8 cellular contexts compared by ENCODE assay signal in the genomic region with DNA sequence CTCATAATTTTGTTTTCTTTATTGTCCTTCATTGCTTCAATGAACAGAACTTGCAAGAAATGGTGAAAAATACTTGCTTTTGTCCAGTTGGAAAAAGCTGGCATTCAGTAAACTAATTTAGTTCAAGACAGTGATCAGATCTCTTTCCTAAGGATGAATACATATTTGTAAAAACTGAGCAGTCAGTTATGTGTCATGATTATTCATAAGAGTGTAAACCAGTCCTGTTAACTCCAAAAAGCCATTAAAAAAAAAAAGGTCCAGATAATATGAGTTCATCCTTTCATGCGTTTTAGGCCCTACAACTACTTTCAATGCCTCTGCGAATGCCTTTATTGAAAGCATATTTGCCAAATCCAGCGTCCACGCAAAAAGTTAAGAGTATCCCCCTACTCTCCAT. TPM values are rescaled to one million over a fixed set of nuclear protein-coding genes. Genes with fewer than 3 reads are reported as not detected.
DNase-seq lines count a peak whose midpoint lies in the region; ATAC-seq and TF ChIP-seq lines count a peak whose summit lies in the region.

No MANE protein-coding gene starts in this region.

- no peak for ATAC-seq in CD4-positive, CD25-positive, alpha-beta regulatory T cell (ENCODE audit: low read depth in 2 of 2)
- ATAC-seq in naive B cell (ENCODE audit: low read depth in 2 of 2), result no peak
- no peak for ATAC-seq in HG03280 (IDR thresholded peaks at IDR 0.05; ENCODE audit: unreplicated experiment)
- no peak for ATAC-seq in GM19397 (IDR thresholded peaks at IDR 0.05; ENCODE audit: unreplicated experiment)

- peaks cover 13% of the 10 kb centered on the region for H3K36me3 Mint-ChIP-seq in CD4-positive, CD25-positive, alpha-beta regulatory T cell
- peaks cover 0 to 4% of the 10 kb centered on the region in 2 donors for H3K36me3 Mint-ChIP-seq in naive B cell

- H3K4me1 Mint-ChIP-seq in CD4-positive, CD25-positive, alpha-beta regulatory T cell, result peaks cover 35 to 70% (median 51%) of the 10 kb centered on the region in 4 donors
- peaks cover 11 to 40% (median 27%) of the 10 kb centered on the region in 3 donors for H3K4me1 Mint-ChIP-seq in naive B cell

- DNase-seq in CD4-positive, CD25-positive, alpha-beta regulatory T cell, result peak in 1 of 3 donors; percentile 2
- DNase-seq in choroid plexus epithelial cell (ENCODE audit: low read depth) (peak; percentile 23), naive B cell (no peak), NCI-H2171 treated with DMSO at 0.1 percent for 48 hours (lab: John Stamatoyannopoulos, UW) (no peak)
- no peak for DNase-seq in stimulated activated CD4-positive, alpha-beta T cell treated with anti-CD3 and anti-CD28 coated beads, Interleukin-12 subunit alpha, Interleukin-12 subunit beta, amount 100 ng/mL, for 4 hours

- H3K27me3 ChIP-seq in CD4-positive, CD25-positive, alpha-beta regulatory T cell (ENCODE audit: control insufficient read depth, insufficient read depth, low read length), result no peaks in the 10 kb centered on the region
- H3K27me3 ChIP-seq in HUES64 (ENCODE audit: insufficient read depth, low read length), result no peaks in the 10 kb centered on the region

- H3K27me3 Mint-ChIP-seq in CD4-positive, CD25-positive, alpha-beta regulatory T cell, result no peaks in the 10 kb centered on the region
- no peaks in the 10 kb centered on the region for H3K27me3 Mint-ChIP-seq in naive B cell

- peak overlapping the region; percentile 88 to 99 (median 94) for H3K27ac Mint-ChIP-seq in CD4-positive, CD25-positive, alpha-beta regulatory T cell
- peak overlapping the region; percentile 96 to 99 (median 98) for H3K27ac Mint-ChIP-seq in naive B cell

- peak overlapping the region; percentile 90 for H3K4me3 ChIP-seq in CD4-positive, CD25-positive, alpha-beta regulatory T cell (ENCODE audit: low read depth, low read length)
- H3K4me3 ChIP-seq in HUES64 (ENCODE audit: low read length) (peak overlapping the region; percentile 93), choroid plexus epithelial cell (ENCODE audit: low read depth, low read length) (peak overlapping the region; percentile 90)

- peak overlapping the region; percentile 92 for H3K9ac ChIP-seq in HUES64 (ENCODE audit: low read depth, low read length)

- H3K9me3 ChIP-seq in CD4-positive, CD25-positive, alpha-beta regulatory T cell (ENCODE audit: control insufficient read depth in 2 of 2, low read length in 2 of 2), result no peaks in the 10 kb centered on the region
- H3K9me3 ChIP-seq in HUES64 (ENCODE audit: insufficient read depth, low read depth, low read length), result no peaks in the 10 kb centered on the region

- H3K4me3 Mint-ChIP-seq in CD4-positive, CD25-positive, alpha-beta regulatory T cell, result peak overlapping the region; percentile 95 to 100 (median 99)
- H3K4me3 Mint-ChIP-seq in naive B cell, result peak overlapping the region; percentile 94 to 99 (median 98)

- peaks cover 26% of the 10 kb centered on the region for H3K4me1 ChIP-seq in CD4-positive, CD25-positive, alpha-beta regulatory T cell (ENCODE audit: control insufficient read depth, insufficient read depth, low read length, poor library complexity, severe bottlenecking)
- H3K4me1 ChIP-seq in HUES64 (ENCODE audit: insufficient read depth, low read length), result peaks cover 9% of the 10 kb centered on the region

- TF ChIP-seq CTCF in choroid plexus epithelial cell (conservative IDR thresholded peaks at IDR 0.05; ENCODE audit: low read depth, low read length), result no peak

- no peaks in the 10 kb centered on the region for H3K9me3 Mint-ChIP-seq in CD4-positive, CD25-positive, alpha-beta regulatory T cell
- H3K9me3 Mint-ChIP-seq in naive B cell, result peaks cover 0 to 3% (median 0%) of the 10 kb centered on the region in 7 donors

- WGBS in HUES64, result 1% methylated on average over 4 of the region's 4 CpGs

- peaks cover 8% of the 10 kb centered on the region for H3K36me3 ChIP-seq in CD4-positive, CD25-positive, alpha-beta regulatory T cell (ENCODE audit: control insufficient read depth, insufficient read depth, low read length)
- peaks cover 61% of the 10 kb centered on the region for H3K36me3 ChIP-seq in HUES64 (ENCODE audit: insufficient read depth, low read length)

- peak overlapping the region; percentile 74 for H3K27ac ChIP-seq in CD4-positive, CD25-positive, alpha-beta regulatory T cell (ENCODE audit: insufficient read depth, low read length, poor library complexity, severe bottlenecking)
- no peak overlapping the region; the same call in 1 of the 2 replicates for H3K27ac ChIP-seq in HUES64 (ENCODE audit: low read depth, low read length)

RNA-seq across cellular contexts. Expression of gene PGM3, which starts 0.6 kb away (rescaled TPM):
- total RNA-seq in CD4-positive, CD25-positive, alpha-beta regulatory T cell, result 15.8 TPM
- polyA plus RNA-seq in CD4-positive, CD25-positive, alpha-beta regulatory T cell, result 1 to 10 TPM; 6.4 to 7.9 (median 7.0) TPM
- 29.8 TPM for polyA plus RNA-seq in HUES64 (2013, experiment 1 of 2)
- 33.0 TPM for polyA plus RNA-seq in HUES64 (2013, experiment 2 of 2)
- 10 to 100 TPM in 3 of 6 donors, 1 to 10 TPM in 3; 8.0 to 12.6 (median 9.7) TPM for polyA plus RNA-seq in naive B cell (ENCODE audit: low read depth in 6 of 6)

RNA-seq across cellular contexts. Expression of gene RWDD2A, which starts 0.7 kb away (rescaled TPM):
- 2.1 TPM for total RNA-seq in CD4-positive, CD25-positive, alpha-beta regulatory T cell
- 1 to 10 TPM; 3.0 to 3.7 (median 3.3) TPM for polyA plus RNA-seq in CD4-positive, CD25-positive, alpha-beta regulatory T cell
- 2.8 TPM for polyA plus RNA-seq in HUES64 (2013, experiment 1 of 2)
- polyA plus RNA-seq in HUES64 (2013, experiment 2 of 2), result 3.4 TPM
- polyA plus RNA-seq in naive B cell (ENCODE audit: low read depth in 6 of 6), result 1 to 10 TPM; 1.9 to 4.1 (median 2.5) TPM
